In the genomic region with DNA sequence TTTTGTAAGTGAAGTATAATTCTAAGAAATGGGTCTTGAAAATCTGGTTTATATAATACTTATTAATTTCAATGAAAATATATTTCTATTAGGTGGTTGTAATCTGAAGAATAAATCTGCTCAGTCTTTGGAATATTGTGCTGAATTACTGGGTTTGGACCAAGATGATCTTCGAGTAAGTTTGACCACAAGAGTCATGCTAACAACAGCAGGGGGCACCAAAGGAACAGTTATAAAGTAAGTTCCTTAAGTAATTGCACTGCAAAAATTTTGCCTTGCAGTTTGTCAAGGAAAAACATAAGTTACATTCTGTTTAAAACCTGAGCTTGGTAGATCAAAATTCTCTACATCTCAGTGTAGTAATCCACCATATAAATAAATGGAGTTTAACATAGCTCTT, we compare ENCODE assay signal across 9 cellular contexts.
DNase-seq lines count a peak whose midpoint lies in the region; ATAC-seq and TF ChIP-seq lines count a peak whose summit lies in the region.
"Had no signal": no experiment of that assay in that cellular context is flagged by ENCODE, and none has a peak within 500 bp of the region (broad histone marks: within the 10 kb centered on the region; RNA-seq: fewer than 3 reads in every experiment).

No MANE protein-coding gene starts in this region.

- no peaks in the 10 kb centered on the region for H3K27me3 Mint-ChIP-seq in activated T-cell treated with anti-CD3 and anti-CD28 coated beads, Interleukin-2, amount 50 U/mL, for 72 hours (ENCODE audit: low read depth)
- peaks cover 6% of the 10 kb centered on the region for H3K27me3 Mint-ChIP-seq in activated T-cell treated with anti-CD3 and anti-CD28 coated beads, Interleukin-2, amount 50 U/mL, for 4 hours (ENCODE audit: low read depth)

- peak; percentile 16 to 19 for DNase-seq in activated T-cell treated with anti-CD3 and anti-CD28 coated beads, Interleukin-2, amount 50 U/mL, for 72 hours
- DNase-seq in activated T-cell treated with anti-CD3 and anti-CD28 coated beads, Interleukin-2, amount 50 U/mL, for 4 hours, result no peak
- DNase-seq in SK-N-MC (ENCODE audit: low read depth, low spot score) (peak; percentile 67), foreskin fibroblast (peak; percentile 29 to 65)
- peak; percentile 3 for DNase-seq in stimulated activated CD8-positive, alpha-beta memory T cell treated with anti-CD3 and anti-CD28 coated beads, Interleukin-15, amount 100 ng/mL, for 1 hour (ENCODE audit: low read depth)
- DNase-seq in effector CD4-positive, alpha-beta T cell, result no peak

- ATAC-seq in activated T-cell treated with anti-CD3 and anti-CD28 coated beads, Interleukin-2, amount 50 U/mL, for 72 hours (replicated peaks in 1 of 2), result no peak
- no peak for ATAC-seq in activated T-cell treated with anti-CD3 and anti-CD28 coated beads, Interleukin-2, amount 50 U/mL, for 4 hours
- ATAC-seq in HG03342 (IDR thresholded peaks at IDR 0.05; ENCODE audit: unreplicated experiment) (peak; percentile 55), HG02610 (IDR thresholded peaks at IDR 0.05; ENCODE audit: unreplicated experiment) (no peak)

- H3K4me1 Mint-ChIP-seq in activated T-cell treated with anti-CD3 and anti-CD28 coated beads, Interleukin-2, amount 50 U/mL, for 72 hours (ENCODE audit: low read depth), result no peaks in the 10 kb centered on the region
- no peaks in the 10 kb centered on the region for H3K4me1 Mint-ChIP-seq in activated T-cell treated with anti-CD3 and anti-CD28 coated beads, Interleukin-2, amount 50 U/mL, for 4 hours (ENCODE audit: low read depth)

- TF ChIP-seq CTCF in foreskin fibroblast (IDR thresholded peaks at IDR 0.05; ENCODE audit: low read depth, low read length), result peak; percentile 60

- no peaks in the 10 kb centered on the region for H3K36me3 ChIP-seq in SK-N-MC (ENCODE audit: insufficient read depth, low read length)

- H3K27ac Mint-ChIP-seq in activated T-cell treated with anti-CD3 and anti-CD28 coated beads, Interleukin-2, amount 50 U/mL, for 72 hours, result no peak overlapping the region
- H3K27ac Mint-ChIP-seq: dendritic cell treated with granulocyte-macrophage colony-stimulating factor and Interleukin-4, amounts not matched to agents 40 ng/mL and 50 ng/mL, for 4 days had no signal

- H3K9me3 Mint-ChIP-seq in activated T-cell treated with anti-CD3 and anti-CD28 coated beads, Interleukin-2, amount 50 U/mL, for 72 hours, result no peaks in the 10 kb centered on the region
- H3K9me3 Mint-ChIP-seq in activated T-cell treated with anti-CD3 and anti-CD28 coated beads, Interleukin-2, amount 50 U/mL, for 4 hours, result no peaks in the 10 kb centered on the region
- H3K9me3 Mint-ChIP-seq: dendritic cell treated with granulocyte-macrophage colony-stimulating factor and Interleukin-4, amounts not matched to agents 40 ng/mL and 50 ng/mL, for 4 days had no signal

- H3K27ac ChIP-seq in SK-N-MC, result no peak overlapping the region

- no peaks in the 10 kb centered on the region for H3K36me3 Mint-ChIP-seq in activated T-cell treated with anti-CD3 and anti-CD28 coated beads, Interleukin-2, amount 50 U/mL, for 72 hours (ENCODE audit: insufficient read depth in 2 of 2)
- H3K36me3 Mint-ChIP-seq in activated T-cell treated with anti-CD3 and anti-CD28 coated beads, Interleukin-2, amount 50 U/mL, for 4 hours (ENCODE audit: insufficient read depth), result no peaks in the 10 kb centered on the region

- no peak overlapping the region for H3K4me3 Mint-ChIP-seq in activated T-cell treated with anti-CD3 and anti-CD28 coated beads, Interleukin-2, amount 50 U/mL, for 72 hours
- H3K4me3 Mint-ChIP-seq in activated T-cell treated with anti-CD3 and anti-CD28 coated beads, Interleukin-2, amount 50 U/mL, for 4 hours, result no peak overlapping the region
- H3K4me3 Mint-ChIP-seq: dendritic cell treated with granulocyte-macrophage colony-stimulating factor and Interleukin-4, amounts not matched to agents 40 ng/mL and 50 ng/mL, for 4 days had no signal

- H3K9ac ChIP-seq in SK-N-MC (ENCODE audit: insufficient read length), result no peak overlapping the region

- no peaks in the 10 kb centered on the region for H3K9me3 ChIP-seq in SK-N-MC (ENCODE audit: low read depth, low read length)

- no peak overlapping the region for H3K4me3 ChIP-seq in SK-N-MC
- no peak overlapping the region for H3K4me3 ChIP-seq in foreskin fibroblast (ENCODE audit: low read depth in 1 of 2, low read length in 2 of 2)

Comparison
In these comparisons a context has a peak if more than half of its experiments do, and no peak if none do; other contexts are left out.
1. DNase-seq: peak in activated T-cell treated with anti-CD3 and anti-CD28 coated beads, Interleukin-2, amount 50 U/mL, for 72 hours (2 of 2), SK-N-MC (single experiment), foreskin fibroblast (2 of 2) and stimulated activated CD8-positive, alpha-beta memory T cell treated with anti-CD3 and anti-CD28 coated beads, Interleukin-15, amount 100 ng/mL, for 1 hour (single experiment); none in activated T-cell treated with anti-CD3 and anti-CD28 coated beads, Interleukin-2, amount 50 U/mL, for 4 hours (single experiment) and effector CD4-positive, alpha-beta T cell (single experiment).